In genomic region chr10:130128922-130129321, GRCh38 we compare ENCODE assay signal across 24 cellular contexts. TPM values are rescaled to one million over a fixed set of nuclear protein-coding genes. Genes with fewer than 3 reads are reported as not detected.
"Had no signal": no experiment of that assay in that cellular context is flagged by ENCODE, and none has a peak within 500 bp of the region (broad histone marks: within the 10 kb centered on the region; RNA-seq: fewer than 3 reads in every experiment).

No MANE protein-coding gene starts in this region.

- H3K27ac ChIP-seq: epithelial cell of prostate, esophagus squamous epithelium, heart right ventricle, left lung, ovary, psoas muscle, testis, transverse colon, WERI-Rb-1 had no signal

- H3K4me1 ChIP-seq: left lung, psoas muscle, testis, transverse colon had no signal

- H3K9me3 ChIP-seq: esophagus squamous epithelium, heart right ventricle, left lung, mucosa of descending colon, ovary, psoas muscle, testis, transverse colon had no signal

- H3K36me3 ChIP-seq: esophagus squamous epithelium, heart right ventricle, left lung, ovary, transverse colon, WERI-Rb-1 had no signal

- DNase-seq: activated CD4-positive, alpha-beta memory T cell treated with anti-CD3 and anti-CD28 coated beads for 36 hours; activated CD4-positive, alpha-beta T cell treated with anti-CD3 and anti-CD28 coated beads, Interleukin-2, amount 10 ng/mL, durations not matched to agents 24 days and 14 days; activated CD4-positive, CD25-positive, alpha-beta regulatory T cell treated with anti-CD3 and anti-CD28 coated beads, Interleukin-2, amount 50 U/mL, for 72 hours; activated T-cell treated with anti-CD3 and anti-CD28 coated beads, Interleukin-2, amount 50 U/mL, for 48 hours; effector CD4-positive, alpha-beta T cell; esophagus squamous epithelium; foreskin melanocyte; heart right ventricle; kidney glomerular epithelial cell; left lung; mucosa of descending colon; ovary; psoas muscle; stimulated activated CD4-positive, alpha-beta T cell treated with anti-CD3 and anti-CD28 coated beads, Interleukin-15, amount 100 ng/mL, for 24 hours; stimulated activated CD4-positive, alpha-beta T cell treated with anti-CD3 and anti-CD28 coated beads, Interleukin-2, amount 100 ng/mL, for 24 hours; stimulated activated naive CD4-positive, alpha-beta T cell; T1000; testis; transverse colon; WERI-Rb-1 had no signal

- H3K4me3 ChIP-seq: esophagus squamous epithelium, heart right ventricle, left lung, lung, mucosa of descending colon, ovary, psoas muscle, testis, transverse colon had no signal

- ATAC-seq: activated naive CD4-positive, alpha-beta T cell treated with anti-CD3 and anti-CD28 coated beads, Interleukin-2, amount 50 U/mL, for 72 hours; left lung; mucosa of descending colon; psoas muscle had no signal

- H3K27me3 ChIP-seq: ovary, testis, transverse colon had no signal

RNA-seq across cellular contexts. Expression of gene C10orf143, which starts 18.3 kb away (rescaled TPM):
- total RNA-seq: glomerular endothelial cell had no signal
